8 cellular contexts compared by ENCODE assay signal in genomic region chr1:159012495-159012894, GRCh38. TPM values are rescaled to one million over a fixed set of nuclear protein-coding genes. Genes with fewer than 3 reads are reported as not detected.
DNase-seq lines count a peak whose midpoint lies in the region; ATAC-seq lines count a peak whose summit lies in the region.

No MANE protein-coding gene starts in this region.

- H3K4me3 Mint-ChIP-seq in stimulated activated naive CD8-positive, alpha-beta T cell treated with anti-CD3 and anti-CD28 coated beads, Interleukin-15, amount 100 ng/mL, for 72 hours: peak overlapping the region; percentile 65 to 98

- DNase-seq in activated T-cell treated with anti-CD3 and anti-CD28 coated beads for 1 hour (ENCODE audit: low read depth) (peak; percentile 12), activated T-cell treated with anti-CD3 and anti-CD28 coated beads for 4 hours (no peak), M059J (ENCODE audit: low read depth) (peak; percentile 36), NCI-H1436 (lab: John Stamatoyannopoulos, UW) (no peak)
- peak; percentile 42 for DNase-seq in activated naive CD4-positive, alpha-beta T cell treated with anti-CD3 and anti-CD28 coated beads, Interleukin-2, amount 50 U/mL, for 16 hours
- peak; percentile 58 to 81 for DNase-seq in stimulated activated naive CD8-positive, alpha-beta T cell treated with anti-CD3 and anti-CD28 coated beads, Interleukin-15, amount 100 ng/mL, for 72 hours

- no peaks in the 10 kb centered on the region for H3K27me3 ChIP-seq in layer of hippocampus (ENCODE audit: control insufficient read depth, insufficient read depth, low read length)

- peak; percentile 68 for ATAC-seq in stimulated activated naive CD8-positive, alpha-beta T cell treated with anti-CD3 and anti-CD28 coated beads, Interleukin-15, amount 100 ng/mL, for 72 hours
- no peak for ATAC-seq in GM18520 (IDR thresholded peaks at IDR 0.05; ENCODE audit: unreplicated experiment)

- H3K27me3 Mint-ChIP-seq in stimulated activated naive CD8-positive, alpha-beta T cell treated with anti-CD3 and anti-CD28 coated beads, Interleukin-15, amount 100 ng/mL, for 72 hours: no peaks in the 10 kb centered on the region

- H3K4me1 Mint-ChIP-seq in stimulated activated naive CD8-positive, alpha-beta T cell treated with anti-CD3 and anti-CD28 coated beads, Interleukin-15, amount 100 ng/mL, for 72 hours: peaks cover 59% of the 10 kb centered on the region

- peak overlapping the region; percentile 7 for H3K27ac ChIP-seq in layer of hippocampus (ENCODE audit: low read depth, low read length)

- H3K9me3 Mint-ChIP-seq in stimulated activated naive CD8-positive, alpha-beta T cell treated with anti-CD3 and anti-CD28 coated beads, Interleukin-15, amount 100 ng/mL, for 72 hours: no peaks in the 10 kb centered on the region

- peak overlapping the region; percentile 98 to 100 for H3K27ac Mint-ChIP-seq in stimulated activated naive CD8-positive, alpha-beta T cell treated with anti-CD3 and anti-CD28 coated beads, Interleukin-15, amount 100 ng/mL, for 72 hours

RNA-seq across cellular contexts. Expression of gene IFI16, which starts 2.8 kb away (rescaled TPM):
- total RNA-seq in M059J (2014; rRNA removed; shearing (Covaris generic)): 75.9 and 103 TPM in 2 replicates

Comparison
In these comparisons a context has a peak if more than half of its experiments do, and no peak if none do; other contexts are left out.
1. DNase-seq: peak in activated T-cell treated with anti-CD3 and anti-CD28 coated beads for 1 hour (single experiment), M059J (single experiment), activated naive CD4-positive, alpha-beta T cell treated with anti-CD3 and anti-CD28 coated beads, Interleukin-2, amount 50 U/mL, for 16 hours (single experiment) and stimulated activated naive CD8-positive, alpha-beta T cell treated with anti-CD3 and anti-CD28 coated beads, Interleukin-15, amount 100 ng/mL, for 72 hours (2 of 2); none in activated T-cell treated with anti-CD3 and anti-CD28 coated beads for 4 hours (single experiment) and NCI-H1436 (single experiment).